1 cellular context compared by ENCODE assay signal in genomic region chr7:206351-206750, GRCh38. TPM values are rescaled to one million over a fixed set of nuclear protein-coding genes. Genes with fewer than 3 reads are reported as not detected.
"Had no signal": no experiment of that assay in that cellular context is flagged by ENCODE, and none has a peak within 500 bp of the region (broad histone marks: within the 10 kb centered on the region; RNA-seq: fewer than 3 reads in every experiment).

No MANE protein-coding gene starts in this region.

RNA-seq across cellular contexts. Expression of gene FAM20C, which starts 14.0 kb away (rescaled TPM):
- total RNA-seq: T-helper 1 cell treated with Interleukin-12 subunit alpha and Interleukin-12 subunit beta and Interleukin-4 antibody, amounts not matched to agents 30 ng/mL and 1 ng/mL, for 36 hours had no signal
